In genomic region chr6:10516953-10517352, GRCh38 we compare ENCODE assay signal across 28 cellular contexts.
"Had no signal": no experiment of that assay in that cellular context is flagged by ENCODE, and none has a peak within 500 bp of the region (broad histone marks: within the 10 kb centered on the region; RNA-seq: fewer than 3 reads in every experiment).

No MANE protein-coding gene starts in this region.

- ATAC-seq: mucosa of descending colon; naive thymus-derived CD4-positive, alpha-beta T cell; pancreas; right cardiac atrium; stimulated activated effector memory CD8-positive, alpha-beta T cell treated with anti-CD3 and anti-CD28 coated beads, Interleukin-12 subunit alpha, Interleukin-12 subunit beta, amount 100 ng/mL, for 72 hours; upper lobe of right lung had no signal

- H3K4me1 ChIP-seq: tibial artery had no signal

- H3K36me3 ChIP-seq: left ventricle myocardium inferior, pancreas, prostate gland, sigmoid colon, spleen, suprapubic skin, thoracic aorta, tibial artery, upper lobe of right lung had no signal

- H3K9me3 Mint-ChIP-seq: immature natural killer cell; naive thymus-derived CD4-positive, alpha-beta T cell; nephron; neural crest cell; stimulated activated effector memory CD8-positive, alpha-beta T cell treated with anti-CD3 and anti-CD28 coated beads, Interleukin-12 subunit alpha, Interleukin-12 subunit beta, amount 100 ng/mL, for 72 hours; stimulated activated naive CD8-positive, alpha-beta T cell treated with anti-CD3 and anti-CD28 coated beads, Interleukin-15, Interleukin-2, amounts not matched to agents 100 ng/mL and 50 ng/mL, for 24 hours had no signal

- FAIRE-seq: islet of Langerhans, pancreas, small intestine, urothelium cell line had no signal

- H3K36me3 Mint-ChIP-seq: immature natural killer cell; naive thymus-derived CD4-positive, alpha-beta T cell; stimulated activated effector memory CD8-positive, alpha-beta T cell treated with anti-CD3 and anti-CD28 coated beads, Interleukin-12 subunit alpha, Interleukin-12 subunit beta, amount 100 ng/mL, for 72 hours had no signal

- H3K4me3 ChIP-seq: left ventricle myocardium inferior, lung, mucosa of descending colon, pancreas, prostate gland, sigmoid colon, spleen, suprapubic skin, thoracic aorta, tibial artery, upper lobe of right lung had no signal

- H3K27ac ChIP-seq: left ventricle myocardium inferior, pancreas, prostate gland, sigmoid colon, spleen, suprapubic skin, thoracic aorta, tibial artery, upper lobe of right lung had no signal

- H3K4me1 Mint-ChIP-seq: immature natural killer cell; stimulated activated effector memory CD8-positive, alpha-beta T cell treated with anti-CD3 and anti-CD28 coated beads, Interleukin-12 subunit alpha, Interleukin-12 subunit beta, amount 100 ng/mL, for 72 hours had no signal

- DNase-seq: hypothalamus; immature natural killer cell; left ventricle myocardium inferior; midbrain; mucosa of descending colon; naive thymus-derived CD4-positive, alpha-beta T cell; nucleus accumbens; pancreas; posterior cingulate gyrus; retina; right cardiac atrium; sigmoid colon; small intestine; spleen; stimulated activated CD4-positive, alpha-beta T cell treated with anti-CD3 and anti-CD28 coated beads, Interleukin-4, amount 100 ng/mL, for 24 hours; stimulated activated naive CD4-positive, alpha-beta T cell; tibial artery; upper lobe of right lung had no signal

- H3K4me3 Mint-ChIP-seq: immature natural killer cell; naive thymus-derived CD4-positive, alpha-beta T cell; nephron; neural crest cell; stimulated activated effector memory CD8-positive, alpha-beta T cell treated with anti-CD3 and anti-CD28 coated beads, Interleukin-12 subunit alpha, Interleukin-12 subunit beta, amount 100 ng/mL, for 72 hours; stimulated activated naive CD8-positive, alpha-beta T cell treated with anti-CD3 and anti-CD28 coated beads, Interleukin-15, Interleukin-2, amounts not matched to agents 100 ng/mL and 50 ng/mL, for 24 hours had no signal

- H3K27ac Mint-ChIP-seq: immature natural killer cell; naive thymus-derived CD4-positive, alpha-beta T cell; nephron; stimulated activated effector memory CD8-positive, alpha-beta T cell treated with anti-CD3 and anti-CD28 coated beads, Interleukin-12 subunit alpha, Interleukin-12 subunit beta, amount 100 ng/mL, for 72 hours; stimulated activated naive CD8-positive, alpha-beta T cell treated with anti-CD3 and anti-CD28 coated beads, Interleukin-15, Interleukin-2, amounts not matched to agents 100 ng/mL and 50 ng/mL, for 24 hours had no signal

- H3K9me3 ChIP-seq: left ventricle myocardium inferior, mucosa of descending colon, pancreas, prostate gland, sigmoid colon, spleen, suprapubic skin, thoracic aorta, tibial artery, upper lobe of right lung had no signal

- H3K27me3 ChIP-seq: pancreas, sigmoid colon, spleen, suprapubic skin, tibial artery, upper lobe of right lung had no signal
